Comparison of ENCODE assay signal across 16 cellular contexts in the genomic region with DNA sequence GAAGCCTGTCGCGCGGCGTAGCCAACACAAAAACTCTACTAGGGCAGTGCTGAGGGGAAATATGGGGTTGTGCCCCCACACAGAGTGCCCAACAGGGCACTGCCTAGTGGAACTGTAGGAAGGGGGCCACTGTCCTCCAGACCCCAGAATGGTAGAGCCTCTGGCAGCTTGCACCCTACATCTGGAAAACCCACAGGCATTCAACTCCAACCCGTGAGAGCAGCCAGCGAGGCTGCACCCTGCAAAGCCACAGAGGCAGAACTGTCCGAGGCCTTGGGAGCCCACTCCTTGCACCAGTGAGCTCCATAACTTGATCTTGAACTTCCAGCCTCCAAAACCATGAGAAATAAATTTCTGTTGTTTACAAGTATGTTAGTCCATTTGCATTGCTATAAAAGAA. TPM values are rescaled to one million over a fixed set of nuclear protein-coding genes. Genes with fewer than 3 reads are reported as not detected.
DNase-seq lines count a peak whose midpoint lies in the region; FAIRE-seq and TF ChIP-seq lines count a peak whose summit lies in the region.
"Had no signal": no experiment of that assay in that cellular context is flagged by ENCODE, and none has a peak within 500 bp of the region (broad histone marks: within the 10 kb centered on the region; RNA-seq: fewer than 3 reads in every experiment).

No MANE protein-coding gene starts in this region.

- H2BK12ac ChIP-seq in trophoblast cell (ENCODE audit: low read length): no peak overlapping the region

- H3K4me1 ChIP-seq in OCI-LY1 (ENCODE audit: insufficient read depth, low read length, severe bottlenecking): peaks cover 28% of the 10 kb centered on the region
- peaks cover 9 to 20% of the 10 kb centered on the region in 2 experiments for H3K4me1 ChIP-seq in trophoblast cell (ENCODE audit: control insufficient read depth in 1 of 2, insufficient read depth in 2 of 2, low read length in 2 of 2)
- H3K4me1 ChIP-seq in SJCRH30: peaks cover 39% of the 10 kb centered on the region

- no peaks in the 10 kb centered on the region for H3K27me3 Mint-ChIP-seq in MCF 10A (ENCODE audit: insufficient read depth, unreplicated experiment)
- H3K27me3 Mint-ChIP-seq: stimulated activated memory B cell treated with anti-CD40 and anti-IgM and Interleukin-4, amounts not matched to agents 10 μg/mL and 1 μg/mL and 100 μg/mL, for 72 hours had no signal

- H3K36me3 Mint-ChIP-seq in MCF 10A (ENCODE audit: insufficient read depth, unreplicated experiment): peaks cover 15% of the 10 kb centered on the region
- H3K36me3 Mint-ChIP-seq: stimulated activated memory B cell treated with anti-CD40 and anti-IgM and Interleukin-4, amounts not matched to agents 10 μg/mL and 1 μg/mL and 100 μg/mL, for 72 hours had no signal

- H2AFZ ChIP-seq in OCI-LY1 (ENCODE audit: low read length): no peak overlapping the region
- H2AFZ ChIP-seq in trophoblast cell (ENCODE audit: insufficient read depth, low read length, poor library complexity): no peak overlapping the region

- no peak overlapping the region for H3K4ac ChIP-seq in trophoblast cell (ENCODE audit: low read depth, low read length)

- H2AK5ac ChIP-seq in trophoblast cell (ENCODE audit: low read length): peak overlapping the region; percentile 77

- H3K9me2 ChIP-seq in OCI-LY1 (ENCODE audit: low read depth, low read length): no peaks in the 10 kb centered on the region

- H4K20me1 ChIP-seq in OCI-LY1 (ENCODE audit: insufficient read depth, low read length): no peaks in the 10 kb centered on the region
- H4K20me1 ChIP-seq: BLaER1 treated with 17β-estradiol and CSF1 and Interleukin-3, amounts not matched to agents 10 nM and 100 nM had no signal

- peak overlapping the region; percentile 68 for H3K14ac ChIP-seq in trophoblast cell (ENCODE audit: low read length)

- H3K27ac ChIP-seq in OCI-LY1 (ENCODE audit: low read depth, low read length, poor library complexity, severe bottlenecking) (peak overlapping the region; percentile 10), trophoblast cell (ENCODE audit: low read depth, low read length) (no peak overlapping the region), SJCRH30 (no peak overlapping the region)
- H3K27ac ChIP-seq: BLaER1 treated with 17β-estradiol and CSF1 and Interleukin-3, amounts not matched to agents 10 nM and 100 nM had no signal

- no peak overlapping the region for H3K4me3 Mint-ChIP-seq in MCF 10A (ENCODE audit: unreplicated experiment)
- H3K4me3 Mint-ChIP-seq: mesothelial cell of epicardium had no signal

- BruUV-seq in MCF 10A (replicated peaks; lab: Mats Ljungman, UMichigan): no TSS peak

- H4K91ac ChIP-seq in trophoblast cell (ENCODE audit: low read depth, low read length): no peak overlapping the region

- peak overlapping the region; percentile 21 for H3K23ac ChIP-seq in trophoblast cell (ENCODE audit: low read length)

- H3F3A ChIP-seq in OCI-LY1 (ENCODE audit: insufficient read depth, low read length): no peaks in the 10 kb centered on the region

- no peak for TF ChIP-seq CTCF in OCI-LY1 (IDR thresholded peaks at IDR 0.05; ENCODE audit: low read length)
- TF ChIP-seq CTCF in MCF 10A (IDR thresholded peaks at IDR 0.05; ENCODE audit: unreplicated experiment): no peak

- FAIRE-seq in GM18507 (lab: Jason Lieb, UNC): peak; percentile 31
- FAIRE-seq: H54, HepG2, kidney had no signal

- H3K4me3 ChIP-seq in OCI-LY1 (ENCODE audit: low read depth, low read length, poor library complexity, severe bottlenecking) (no peak overlapping the region), trophoblast cell (ENCODE audit: low read depth, low read length) (no peak overlapping the region), SJCRH30 (no peak overlapping the region)
- H3K4me3 ChIP-seq: adrenal gland; BLaER1 treated with 17β-estradiol and CSF1 and Interleukin-3, amounts not matched to agents 10 nM and 100 nM had no signal

- WGBS in trophoblast cell (ENCODE audit: extremely low coverage, insufficient coverage, insufficient read length): no CpG with 5 or more reads among the region's 7 CpGs

- H3K9me3 Mint-ChIP-seq in MCF 10A (ENCODE audit: unreplicated experiment): no peaks in the 10 kb centered on the region
- H3K9me3 Mint-ChIP-seq: stimulated activated memory B cell treated with anti-CD40 and anti-IgM and Interleukin-4, amounts not matched to agents 10 μg/mL and 1 μg/mL and 100 μg/mL, for 72 hours had no signal

- H3K79me2 ChIP-seq in OCI-LY1 (ENCODE audit: insufficient read depth, low read length) (no peaks in the 10 kb centered on the region), trophoblast cell (ENCODE audit: control insufficient read depth, insufficient read depth, low read length, poor library complexity) (peaks cover 3% of the 10 kb centered on the region)

- H4K12ac ChIP-seq in trophoblast cell (ENCODE audit: low read depth, low read length): no peak overlapping the region

- no peak overlapping the region for H2BK120ac ChIP-seq in trophoblast cell (ENCODE audit: insufficient read depth, low read length, poor library complexity)

- H2BK5ac ChIP-seq in trophoblast cell (ENCODE audit: low read depth, low read length, poor library complexity): no peak overlapping the region

- H3K9ac ChIP-seq in OCI-LY1 (ENCODE audit: low read length) (no peak overlapping the region), trophoblast cell (ENCODE audit: low read length) (no peak overlapping the region)
- H3K9ac ChIP-seq: BLaER1 treated with 17β-estradiol and CSF1 and Interleukin-3, amounts not matched to agents 10 nM and 100 nM had no signal

- peaks cover 6% of the 10 kb centered on the region for H3K79me1 ChIP-seq in trophoblast cell (ENCODE audit: low read length)

- H3K9me3 ChIP-seq in OCI-LY1 (ENCODE audit: low read length) (no peaks in the 10 kb centered on the region), trophoblast cell (ENCODE audit: insufficient read depth, low read depth, low read length) (peaks cover 2% of the 10 kb centered on the region), SJCRH30 (replicated peaks) (no peaks in the 10 kb centered on the region)
- H3K9me3 ChIP-seq: adrenal gland; BLaER1 treated with 17β-estradiol and CSF1 and Interleukin-3, amounts not matched to agents 10 nM and 100 nM had no signal

- POLR2A ChIA-PET in MCF 10A (lab: Yijun Ruan, JAX): interaction anchor here (0.8 to 6.5 kb wide), 4 partner anchors 20 to 327 kb away, joined by 3 to 110 read pairs (median 6); a partner anchor contains a TSS

- H3K18ac ChIP-seq in trophoblast cell (ENCODE audit: low read length): peak overlapping the region; percentile 82

- peak overlapping the region; percentile 99 for H3K27ac Mint-ChIP-seq in MCF 10A (ENCODE audit: low read depth, unreplicated experiment)

- peak overlapping the region; percentile 41; the same call in 1 of the 2 replicates for H3K4me2 ChIP-seq in OCI-LY1 (ENCODE audit: low read length)
- H3K4me2 ChIP-seq in trophoblast cell (ENCODE audit: low read length): no peak overlapping the region

- intact Hi-C loops in MCF 10A (cut with micrococcal nuclease): no loop called here

- CTCF ChIA-PET in MCF 10A (lab: Yijun Ruan, JAX): interaction anchor here (0.7 to 1.0 kb wide), 2 partner anchors 39 to 89 kb away, joined by 3 to 4 read pairs; no protein-coding TSS in a partner anchor

- H4K8ac ChIP-seq in trophoblast cell (ENCODE audit: low read depth, low read length): no peak overlapping the region

- H3K36me3 ChIP-seq in OCI-LY1 (ENCODE audit: insufficient read depth, low read length): no peaks in the 10 kb centered on the region
- peaks cover 3 to 9% of the 10 kb centered on the region in 2 experiments for H3K36me3 ChIP-seq in trophoblast cell (ENCODE audit: control insufficient read depth in 1 of 2, insufficient read depth in 2 of 2, low read length in 2 of 2)
- 0 out of 2 replicates have a peak, but pooled peaks cover 5% of the 10 kb centered on the region for H3K36me3 ChIP-seq in SJCRH30
- H3K36me3 ChIP-seq: adrenal gland; BLaER1 treated with 17β-estradiol and CSF1 and Interleukin-3, amounts not matched to agents 10 nM and 100 nM had no signal

- H3K27me3 ChIP-seq in OCI-LY1 (ENCODE audit: insufficient read depth, low read length) (no peaks in the 10 kb centered on the region), trophoblast cell (ENCODE audit: insufficient read depth, low read length) (no peaks in the 10 kb centered on the region), SJCRH30 (no peaks in the 10 kb centered on the region)
- H3K27me3 ChIP-seq: adrenal gland; BLaER1 treated with 17β-estradiol and CSF1 and Interleukin-3, amounts not matched to agents 10 nM and 100 nM had no signal

- DNase-seq in GM18507 (ENCODE audit: extremely low spot score, insufficient read length, low read depth) (no peak), MCF 10A (ENCODE audit: unreplicated experiment) (no peak), trophoblast cell (no peak), 8988T (no peak), SJCRH30 (no peak)
- no peak for DNase-seq in stimulated activated CD8-positive, alpha-beta memory T cell treated with anti-CD3 and anti-CD28 coated beads, Interleukin-4, amount 100 ng/mL, for 48 hours
- DNase-seq: DMS79 treated with DMSO at 0.1 percent for 48 hours, kidney, NCI-H1048 had no signal

- H3K4me1 Mint-ChIP-seq in MCF 10A (ENCODE audit: insufficient read depth, unreplicated experiment): peaks cover 62% of the 10 kb centered on the region

RNA-seq across cellular contexts. Expression of a gene that starts 27.7 kb away (rescaled TPM):
- total RNA-seq in MCF 10A (2022): 7.1 and 11.1 TPM in 2 replicates
- 98.6 and 107 TPM in 2 replicates for polyA plus RNA-seq in trophoblast cell (2013)
- 12.1 and 14.3 TPM in 2 replicates for total RNA-seq in SJCRH30 (2014; rRNA removed; shearing (Covaris generic))
